8 cellular contexts compared by ENCODE assay signal in genomic region chr1:36161656-36162531, GRCh38. TPM values are rescaled to one million over a fixed set of nuclear protein-coding genes. Genes with fewer than 3 reads are reported as not detected.
A peak's percentile ranks its signal among the peaks of the same experiment; 100 is the strongest.
DNase-seq lines count a peak whose midpoint lies in the region; ATAC-seq and TF ChIP-seq lines count a peak whose summit lies in the region.

No MANE protein-coding gene starts in this region.

- H3K4me1 Mint-ChIP-seq in activated CD4-positive, alpha-beta T cell treated with anti-CD3 and anti-CD28 coated beads, Interleukin-2, amount 10 ng/mL, durations not matched to agents 24 days and 14 days = peaks cover 66% of the 10 kb centered on the region
- peaks cover 65% of the 10 kb centered on the region for H3K4me1 Mint-ChIP-seq in endodermal cell
- H3K4me1 Mint-ChIP-seq in naive thymus-derived CD4-positive, alpha-beta T cell = peaks cover 60 to 88% (median 78%) of the 10 kb centered on the region in 7 donors

- TF ChIP-seq POLR2A in vagina (IDR thresholded peaks at IDR 0.05) = no peak

- 68 to 78% methylated on average over 9 to 14 of the region's 14 CpGs for WGBS in endodermal cell (ENCODE audit: insufficient coverage in 1 of 2, insufficient read length in 1 of 2), 2 experiments

- H3K27ac ChIP-seq in DOHH2 (ENCODE audit: low read depth, low read length) = peak overlapping the region; percentile 82
- H3K27ac ChIP-seq in HUES48 (ENCODE audit: low read depth, low read length) = peak overlapping the region; percentile 91
- no peak overlapping the region for H3K27ac ChIP-seq in endodermal cell (ENCODE audit: low read depth, low read length)
- H3K27ac ChIP-seq in naive thymus-derived CD4-positive, alpha-beta T cell (ENCODE audit: low read depth, low read length) = peak overlapping the region; percentile 94
- peak overlapping the region; percentile 90 for H3K27ac ChIP-seq in vagina

- H3K9ac ChIP-seq in HUES48 (ENCODE audit: low read depth, low read length) (peak overlapping the region; percentile 76), endodermal cell (ENCODE audit: extremely low read depth, low read length, poor library complexity, severe bottlenecking) (peak overlapping the region; percentile 42)

- H3F3A ChIP-seq in DOHH2 (ENCODE audit: control insufficient read depth, insufficient read depth) = peaks cover 11% of the 10 kb centered on the region

- peak overlapping the region; percentile 99 for H3K27ac Mint-ChIP-seq in activated CD4-positive, alpha-beta T cell treated with anti-CD3 and anti-CD28 coated beads, Interleukin-2, amount 10 ng/mL, durations not matched to agents 24 days and 14 days
- peak overlapping the region; percentile 87 for H3K27ac Mint-ChIP-seq in endodermal cell
- peak overlapping the region; percentile 92 to 99 (median 97) for H3K27ac Mint-ChIP-seq in naive thymus-derived CD4-positive, alpha-beta T cell

- H3K4me2 ChIP-seq in DOHH2 (ENCODE audit: low read length) = peak overlapping the region; percentile 86

- H4K20me1 ChIP-seq in DOHH2 (ENCODE audit: control insufficient read depth, insufficient read depth, low read depth, low read length) = peaks cover 4% of the 10 kb centered on the region; the same call in 1 of the 2 replicates

- H3K27me3 ChIP-seq in DOHH2 (ENCODE audit: control insufficient read depth, low read length) = no peaks in the 10 kb centered on the region
- no peaks in the 10 kb centered on the region for H3K27me3 ChIP-seq in HUES48 (ENCODE audit: control insufficient read depth, insufficient read depth, low read length)
- no peaks in the 10 kb centered on the region for H3K27me3 ChIP-seq in endodermal cell (ENCODE audit: control insufficient read depth, insufficient read depth, low read length, poor library complexity, severe bottlenecking)
- H3K27me3 ChIP-seq in naive thymus-derived CD4-positive, alpha-beta T cell (ENCODE audit: control insufficient read depth in 2 of 2, insufficient read depth in 2 of 2, low read length in 2 of 2) = no peaks in the 10 kb centered on the region
- no peaks in the 10 kb centered on the region for H3K27me3 ChIP-seq in vagina

- ATAC-seq in naive thymus-derived CD4-positive, alpha-beta T cell = peak; percentile 76

- CTCF ChIA-PET in naive thymus-derived CD4-positive, alpha-beta T cell (lab: Charles Lee) = interaction anchor here (0.6 to 4.8 kb wide), 7 partner anchors 12 to 124 kb away, joined by 3 to 72 read pairs (median 4); partner anchors contain the start of gene TRAPPC3

- no peaks in the 10 kb centered on the region for H3K27me3 Mint-ChIP-seq in activated CD4-positive, alpha-beta T cell treated with anti-CD3 and anti-CD28 coated beads, Interleukin-2, amount 10 ng/mL, durations not matched to agents 24 days and 14 days
- H3K27me3 Mint-ChIP-seq in endodermal cell (ENCODE audit: insufficient read depth) = no peaks in the 10 kb centered on the region
- H3K27me3 Mint-ChIP-seq in naive thymus-derived CD4-positive, alpha-beta T cell = no peaks in the 10 kb centered on the region

- peak; percentile 85 for DNase-seq in activated CD4-positive, alpha-beta T cell treated with anti-CD3 and anti-CD28 coated beads, Interleukin-2, amount 10 ng/mL, durations not matched to agents 24 days and 14 days
- DNase-seq in endodermal cell = peak; percentile 75
- peak; percentile 50 to 79 (median 70) for DNase-seq in naive thymus-derived CD4-positive, alpha-beta T cell
- no peak for DNase-seq in vagina (ENCODE audit: extremely low spot score in 2 of 2)
- no peak for DNase-seq in Ammon's horn (ENCODE audit: low spot score)
- no peak for DNase-seq in NCI-H2171 treated with DMSO at 0.1 percent for 48 hours (lab: John Stamatoyannopoulos, UW)

- POLR2A ChIA-PET in naive thymus-derived CD4-positive, alpha-beta T cell (lab: Charles Lee) = interaction anchor here (0.7 to 12.8 kb wide), 14 partner anchors 9 to 1645 kb away, joined by 3 to 272 read pairs (median 7); partner anchors contain the start of genes ADPRS, C1orf122, LSM10 and MAP7D1

- H3K9me3 ChIP-seq in DOHH2 (ENCODE audit: control insufficient read depth, insufficient read depth, low read length) = no peaks in the 10 kb centered on the region
- H3K9me3 ChIP-seq in HUES48 (ENCODE audit: control insufficient read depth, insufficient read depth, low read length) = no peaks in the 10 kb centered on the region
- H3K9me3 ChIP-seq in endodermal cell (ENCODE audit: control insufficient read depth, low read length) = no peaks in the 10 kb centered on the region
- H3K9me3 ChIP-seq in naive thymus-derived CD4-positive, alpha-beta T cell (ENCODE audit: control insufficient read depth in 2 of 3, low read length in 3 of 3) = no peaks in the 10 kb centered on the region
- no peaks in the 10 kb centered on the region for H3K9me3 ChIP-seq in vagina

- H3K36me3 ChIP-seq in DOHH2 (ENCODE audit: control insufficient read depth, low read length) (peaks cover 58% of the 10 kb centered on the region), HUES48 (ENCODE audit: control insufficient read depth, insufficient read depth, low read length) (no peaks in the 10 kb centered on the region), endodermal cell (ENCODE audit: control insufficient read depth, insufficient read depth, low read length) (peaks cover 45% of the 10 kb centered on the region), vagina (no peaks in the 10 kb centered on the region)
- H3K36me3 ChIP-seq in naive thymus-derived CD4-positive, alpha-beta T cell (ENCODE audit: control insufficient read depth in 2 of 3, insufficient read depth in 3 of 3, low read length in 3 of 3) = peaks cover 0 to 2% (median 0%) of the 10 kb centered on the region in 3 experiments

- no peaks in the 10 kb centered on the region for H3K9me3 Mint-ChIP-seq in activated CD4-positive, alpha-beta T cell treated with anti-CD3 and anti-CD28 coated beads, Interleukin-2, amount 10 ng/mL, durations not matched to agents 24 days and 14 days
- no peaks in the 10 kb centered on the region for H3K9me3 Mint-ChIP-seq in endodermal cell
- H3K9me3 Mint-ChIP-seq in naive thymus-derived CD4-positive, alpha-beta T cell = peaks cover 0 to 3% (median 0%) of the 10 kb centered on the region in 11 donors

- peak overlapping the region; percentile 88 for H3K4me3 Mint-ChIP-seq in activated CD4-positive, alpha-beta T cell treated with anti-CD3 and anti-CD28 coated beads, Interleukin-2, amount 10 ng/mL, durations not matched to agents 24 days and 14 days
- H3K4me3 Mint-ChIP-seq in endodermal cell = peak overlapping the region; percentile 51
- H3K4me3 Mint-ChIP-seq in naive thymus-derived CD4-positive, alpha-beta T cell = peak overlapping the region; percentile 79 to 92 (median 87)

- peaks cover 77% of the 10 kb centered on the region for H3K4me1 ChIP-seq in DOHH2 (ENCODE audit: control insufficient read depth, low read length)
- peaks cover 16% of the 10 kb centered on the region for H3K4me1 ChIP-seq in HUES48 (ENCODE audit: control insufficient read depth, insufficient read depth, low read length)
- peaks cover 32% of the 10 kb centered on the region for H3K4me1 ChIP-seq in endodermal cell (ENCODE audit: control insufficient read depth, insufficient read depth, low read length)
- peaks cover 57 to 66% of the 10 kb centered on the region in 2 donors for H3K4me1 ChIP-seq in naive thymus-derived CD4-positive, alpha-beta T cell (ENCODE audit: control insufficient read depth in 2 of 2, insufficient read depth in 2 of 2, low read length in 2 of 2)
- peaks cover 82% of the 10 kb centered on the region for H3K4me1 ChIP-seq in vagina

- peaks cover 41% of the 10 kb centered on the region for H3K36me3 Mint-ChIP-seq in activated CD4-positive, alpha-beta T cell treated with anti-CD3 and anti-CD28 coated beads, Interleukin-2, amount 10 ng/mL, durations not matched to agents 24 days and 14 days (ENCODE audit: low read depth)
- H3K36me3 Mint-ChIP-seq in endodermal cell (ENCODE audit: low read depth) = peaks cover 31% of the 10 kb centered on the region
- H3K36me3 Mint-ChIP-seq in naive thymus-derived CD4-positive, alpha-beta T cell = peaks cover 8 to 50% (median 9%) of the 10 kb centered on the region in 5 donors

- peaks cover 98% of the 10 kb centered on the region for H3K79me2 ChIP-seq in DOHH2 (ENCODE audit: control insufficient read depth, low read length)

- TF ChIP-seq CTCF in DOHH2 (IDR thresholded peaks at IDR 0.05; ENCODE audit: low read depth, low read length, poor library complexity, severe bottlenecking) = no peak
- no peak for TF ChIP-seq CTCF in endodermal cell (conservative IDR thresholded peaks at IDR 0.05)
- no peak for TF ChIP-seq CTCF in vagina (IDR thresholded peaks at IDR 0.05)

- H3K4me3 ChIP-seq in DOHH2 (ENCODE audit: low read length) (peak overlapping the region; percentile 72), HUES48 (ENCODE audit: low read depth, low read length) (peak overlapping the region; percentile 56), endodermal cell (ENCODE audit: low read length) (peak overlapping the region; percentile 76), vagina (peak overlapping the region; percentile 39 to 56)
- H3K4me3 ChIP-seq in naive thymus-derived CD4-positive, alpha-beta T cell (ENCODE audit: low read length) = peak overlapping the region; percentile 59

- H3K9me2 ChIP-seq in DOHH2 (replicated peaks; ENCODE audit: control insufficient read depth, low read length) = no peaks in the 10 kb centered on the region

- intact Hi-C loops in activated CD4-positive, alpha-beta T cell treated with anti-CD3 and anti-CD28 coated beads, Interleukin-2, amount 10 ng/mL, durations not matched to agents 24 days and 14 days (cut with micrococcal nuclease) = loop anchor here (1.0 kb wide), 1 partner anchor 62 kb away; the partner anchor contains the start of gene THRAP3
- intact Hi-C loops in naive thymus-derived CD4-positive, alpha-beta T cell (cut with micrococcal nuclease) = loop anchor here (1.0 to 5.0 kb wide), 6 partner anchors 13 to 1530 kb away; partner anchors contain the start of genes CDCA8 (in 1 of the 2), THRAP3 (in 1 of the 2), TRAPPC3 (in 1 of the 2) and ZMYM6 (in 1 of the 2)
- intact Hi-C loops in vagina (cut with DNase I) = no loop called here

RNA-seq across cellular contexts. Expression of gene MAP7D1, which starts 5.9 kb away (rescaled TPM):
- total RNA-seq in activated CD4-positive, alpha-beta T cell treated with anti-CD3 and anti-CD28 coated beads, Interleukin-2, amount 10 ng/mL, durations not matched to agents 24 days and 14 days = 170 and 177 TPM in 2 replicates
- total RNA-seq in endodermal cell (100 to 1,000 TPM; 119 to 120 TPM), vagina (93.8 TPM)
- polyA plus RNA-seq in endodermal cell (2013, experiment 1 of 2) = 121 TPM
- polyA plus RNA-seq in endodermal cell (2013, experiment 2 of 2) = 114 TPM
- total RNA-seq in naive thymus-derived CD4-positive, alpha-beta T cell = 100 to 1,000 TPM; 156 to 257 (median 235) TPM
- 10 to 100 TPM; 15.2 to 55.0 TPM for polyA plus RNA-seq in naive thymus-derived CD4-positive, alpha-beta T cell

RNA-seq across cellular contexts. Expression of gene TRAPPC3, which starts 12.6 kb away (rescaled TPM):
- total RNA-seq in activated CD4-positive, alpha-beta T cell treated with anti-CD3 and anti-CD28 coated beads, Interleukin-2, amount 10 ng/mL, durations not matched to agents 24 days and 14 days = 71.2 and 72.4 TPM in 2 replicates
- total RNA-seq in endodermal cell = 10 to 100 TPM; 61.5 to 79.9 TPM
- 69.1 TPM for polyA plus RNA-seq in endodermal cell (2013, experiment 1 of 2)
- polyA plus RNA-seq in endodermal cell (2013, experiment 2 of 2) = 71.4 TPM
- 10 to 100 TPM; 32.1 to 60.5 (median 47.2) TPM for total RNA-seq in naive thymus-derived CD4-positive, alpha-beta T cell
- polyA plus RNA-seq in naive thymus-derived CD4-positive, alpha-beta T cell = 100 to 1,000 TPM in 1 of 2 donors, 10 to 100 TPM in 1; 98.6 to 110 TPM
- 52.1 TPM for total RNA-seq in vagina

RNA-seq across cellular contexts. Expression of gene COL8A2, which starts 36.9 kb away (rescaled TPM):
- 0.12 TPM in 2 replicates for total RNA-seq in activated CD4-positive, alpha-beta T cell treated with anti-CD3 and anti-CD28 coated beads, Interleukin-2, amount 10 ng/mL, durations not matched to agents 24 days and 14 days
- total RNA-seq in endodermal cell (under 1 TPM; 0.18 to 0.40 TPM), vagina (6.4 TPM)
- 1.7 TPM for polyA plus RNA-seq in endodermal cell (2013, experiment 1 of 2)
- polyA plus RNA-seq in endodermal cell (2013, experiment 2 of 2) = 1.7 TPM
- total RNA-seq in naive thymus-derived CD4-positive, alpha-beta T cell = 1 to 10 TPM in 1 of 5 experiments, under 1 TPM in 3, not detected in 1; 0.05 to 2.5 (median 0.20) TPM
- polyA plus RNA-seq in naive thymus-derived CD4-positive, alpha-beta T cell = not detected

Comparison
In these comparisons a context has a peak if more than half of its experiments do, and no peak if none do; other contexts are left out.
1. DNase-seq: peak in activated CD4-positive, alpha-beta T cell treated with anti-CD3 and anti-CD28 coated beads, Interleukin-2, amount 10 ng/mL, durations not matched to agents 24 days and 14 days (single experiment), endodermal cell (single experiment) and naive thymus-derived CD4-positive, alpha-beta T cell (9 of 9); none in vagina (0 of 2), Ammon's horn (single experiment) and NCI-H2171 treated with DMSO at 0.1 percent for 48 hours (single experiment).
2. Peak in every context shown above with its lines, with median percentiles within 50 percentile points of each other: H3K4me3 ChIP-seq, H3K27ac Mint-ChIP-seq and H3K4me3 Mint-ChIP-seq.